ENCODE assay signal across 8 cellular contexts in genomic region chr18:59084286-59084779, GRCh38. TPM values are rescaled to one million over a fixed set of nuclear protein-coding genes. Genes with fewer than 3 reads are reported as not detected.
A peak's percentile ranks its signal among the peaks of the same experiment; 100 is the strongest.
DNase-seq lines count a peak whose midpoint lies in the region; ATAC-seq lines count a peak whose summit lies in the region.

No MANE protein-coding gene starts in this region.

- intact Hi-C loops in left colon (cut with DNase I, micrococcal nuclease) = no loop called here

- ATAC-seq in HG03039 (IDR thresholded peaks at IDR 0.05; ENCODE audit: unreplicated experiment) (peak; percentile 58), left colon (peak; percentile 77), GM18873 (IDR thresholded peaks at IDR 0.05; ENCODE audit: low FRiP score, unreplicated experiment) (no peak)

- DNase-seq in DMS53 treated with DMSO at 0.1 percent for 48 hours (lab: John Stamatoyannopoulos, UW; ENCODE audit: unreplicated experiment) = peak; percentile 99
- peak; percentile 31 for DNase-seq in NCI-H226
- DNase-seq in activated CD4-positive, CD25-positive, alpha-beta regulatory T cell treated with anti-CD3 and anti-CD28 coated beads, Interleukin-2, amount 50 U/mL, for 72 hours = peak; percentile 65
- peak; percentile 77 for DNase-seq in cerebellum (ENCODE audit: low spot score)
- peak; percentile 49 to 72 for DNase-seq in left colon
- peak; percentile 75 for DNase-seq in stimulated activated CD4-positive, alpha-beta T cell treated with anti-CD3 and anti-CD28 coated beads, Interleukin-4, amount 100 ng/mL, for 24 hours

RNA-seq across cellular contexts. Expression of gene SEC11C, which starts 55.4 kb away (rescaled TPM):
- total RNA-seq in cerebellum (36.0 TPM), left colon (10 to 100 TPM; 59.8 to 60.4 TPM)

Comparison
In these comparisons a context has a peak if more than half of its experiments do, and no peak if none do; other contexts are left out.
1. DNase-seq: peak in every context shown above with its lines; median percentile 99 in DMS53 treated with DMSO at 0.1 percent for 48 hours; 77 in cerebellum; 75 in stimulated activated CD4-positive, alpha-beta T cell treated with anti-CD3 and anti-CD28 coated beads, Interleukin-4, amount 100 ng/mL, for 24 hours; 65 in activated CD4-positive, CD25-positive, alpha-beta regulatory T cell treated with anti-CD3 and anti-CD28 coated beads, Interleukin-2, amount 50 U/mL, for 72 hours; 60 in left colon; 31 in NCI-H226.